ENCODE assay signal across 25 cellular contexts in genomic region chr4:158125325-158125724, GRCh38. TPM values are rescaled to one million over a fixed set of nuclear protein-coding genes. Genes with fewer than 3 reads are reported as not detected.
"Had no signal": no experiment of that assay in that cellular context is flagged by ENCODE, and none has a peak within 500 bp of the region (broad histone marks: within the 10 kb centered on the region; RNA-seq: fewer than 3 reads in every experiment).

No MANE protein-coding gene starts in this region.

- H3K36me3 ChIP-seq: cardiac muscle cell, Peyer's patch, SJSA1 had no signal

- H3K27ac Mint-ChIP-seq: activated CD8-positive, alpha-beta T cell treated with anti-CD3 and anti-CD28 coated beads for 36 hours; activated naive CD4-positive, alpha-beta T cell treated with anti-CD3 and anti-CD28 coated beads, Interleukin-2, amount 10 ng/mL, durations not matched to agents 7 days and 5 days; activated naive CD8-positive, alpha-beta T cell treated with anti-CD3 and anti-CD28 coated beads for 36 hours; activated T-cell treated with anti-CD3 and anti-CD28 coated beads, Interleukin-2, amount 50 U/mL, for 72 hours; activated T-helper 2 cell treated with anti-CD3 and anti-CD28 coated beads, Interferon-gamma antibody, Interleukin-2, Interleukin-4, amounts not matched to agents 10 μg/mL and 5 μg/mL and 100 μg/mL, durations not matched to agents 14 hours and 24 hours and 36 hours; T-cell had no signal

- H3K4me3 Mint-ChIP-seq: activated CD8-positive, alpha-beta T cell treated with anti-CD3 and anti-CD28 coated beads for 36 hours; activated naive CD4-positive, alpha-beta T cell treated with anti-CD3 and anti-CD28 coated beads, Interleukin-2, amount 10 ng/mL, durations not matched to agents 7 days and 5 days; activated naive CD8-positive, alpha-beta T cell treated with anti-CD3 and anti-CD28 coated beads for 36 hours; activated T-cell treated with anti-CD3 and anti-CD28 coated beads, Interleukin-2, amount 50 U/mL, for 72 hours; T-cell had no signal

- H3K4me3 ChIP-seq: body of pancreas, cardiac muscle cell, Peyer's patch, SJSA1 had no signal

- H3K27me3 ChIP-seq: body of pancreas, cardiac muscle cell, Peyer's patch, SJSA1 had no signal

- ATAC-seq: activated CD8-positive, alpha-beta T cell treated with anti-CD3 and anti-CD28 coated beads for 36 hours; activated T-cell treated with anti-CD3 and anti-CD28 coated beads, Interleukin-2, amount 50 U/mL, for 72 hours; body of pancreas; T-cell had no signal

- H3K27me3 Mint-ChIP-seq: activated CD8-positive, alpha-beta T cell treated with anti-CD3 and anti-CD28 coated beads for 36 hours; activated naive CD4-positive, alpha-beta T cell treated with anti-CD3 and anti-CD28 coated beads, Interleukin-2, amount 10 ng/mL, durations not matched to agents 7 days and 5 days; activated naive CD8-positive, alpha-beta T cell treated with anti-CD3 and anti-CD28 coated beads for 36 hours; T-cell had no signal

- H3K27ac ChIP-seq: body of pancreas, cardiac muscle cell, Peyer's patch, RWPE1, SJSA1, VCaP had no signal

- H3K36me3 Mint-ChIP-seq: activated naive CD4-positive, alpha-beta T cell treated with anti-CD3 and anti-CD28 coated beads, Interleukin-2, amount 10 ng/mL, durations not matched to agents 7 days and 5 days; activated naive CD8-positive, alpha-beta T cell treated with anti-CD3 and anti-CD28 coated beads for 36 hours; T-cell had no signal

- DNase-seq: activated CD4-positive, alpha-beta T cell treated with anti-CD3 and anti-CD28 coated beads for 4 hours; activated CD8-positive, alpha-beta memory T cell treated with anti-CD3 and anti-CD28 coated beads, Interleukin-2, amount 50 U/mL, for 4 hours; activated CD8-positive, alpha-beta T cell treated with anti-CD3 and anti-CD28 coated beads for 36 hours; activated gamma-delta T cell treated with Interleukin-2 at 50 U/mL for 16 hours; activated naive CD4-positive, alpha-beta T cell treated with anti-CD3 and anti-CD28 coated beads, Interleukin-2, amount 10 ng/mL, durations not matched to agents 7 days and 5 days; activated naive CD8-positive, alpha-beta T cell treated with anti-CD3 and anti-CD28 coated beads for 36 hours; activated T-cell treated with anti-CD3 and anti-CD28 coated beads, Interleukin-2, amount 50 U/mL, for 72 hours; body of pancreas; MM.1S; NCI-H1105; NCI-H1436; NCI-H1694 treated with DMSO at 0.1 percent for 48 hours; NCI-H2029 treated with DMSO at 0.1 percent for 48 hours; NCI-H345; NCI-H510A; NCI-H526 treated with DMSO at 0.1 percent for 48 hours; Peyer's patch; Right ventricle myocardium superior; T-cell; T-helper 2 cell had no signal

- H3K4me1 ChIP-seq: Peyer's patch, SJSA1 had no signal

- H3K9me3 ChIP-seq: body of pancreas, Peyer's patch, SJSA1 had no signal

- H3K9me3 Mint-ChIP-seq: activated CD8-positive, alpha-beta T cell treated with anti-CD3 and anti-CD28 coated beads for 36 hours; activated naive CD4-positive, alpha-beta T cell treated with anti-CD3 and anti-CD28 coated beads, Interleukin-2, amount 10 ng/mL, durations not matched to agents 7 days and 5 days; activated naive CD8-positive, alpha-beta T cell treated with anti-CD3 and anti-CD28 coated beads for 36 hours; activated T-cell treated with anti-CD3 and anti-CD28 coated beads, Interleukin-2, amount 50 U/mL, for 72 hours; activated T-helper 2 cell treated with anti-CD3 and anti-CD28 coated beads, Interferon-gamma antibody, Interleukin-2, Interleukin-4, amounts not matched to agents 10 μg/mL and 5 μg/mL and 100 μg/mL, durations not matched to agents 14 hours and 24 hours and 36 hours; T-cell had no signal

- H3K4me1 Mint-ChIP-seq: activated naive CD4-positive, alpha-beta T cell treated with anti-CD3 and anti-CD28 coated beads, Interleukin-2, amount 10 ng/mL, durations not matched to agents 7 days and 5 days; activated naive CD8-positive, alpha-beta T cell treated with anti-CD3 and anti-CD28 coated beads for 36 hours; T-cell had no signal

RNA-seq across cellular contexts. Expression of gene GASK1B, which starts 47.5 kb away (rescaled TPM):
- total RNA-seq: activated CD8-positive, alpha-beta T cell treated with anti-CD3 and anti-CD28 coated beads for 36 hours; activated naive CD8-positive, alpha-beta T cell treated with anti-CD3 and anti-CD28 coated beads for 36 hours; activated T-cell treated with anti-CD3 and anti-CD28 coated beads, Interleukin-2, amount 50 U/mL, for 72 hours; activated T-helper 2 cell treated with anti-CD3 and anti-CD28 coated beads, Interferon-gamma antibody, Interleukin-2, Interleukin-4, amounts not matched to agents 10 μg/mL and 5 μg/mL and 100 μg/mL, durations not matched to agents 14 hours and 24 hours and 36 hours had no signal
